In genomic region chr22:39150848-39151215, GRCh38 we compare ENCODE assay signal across 9 cellular contexts. TPM values are rescaled to one million over a fixed set of nuclear protein-coding genes. Genes with fewer than 3 reads are reported as not detected.
A peak's percentile ranks its signal among the peaks of the same experiment; 100 is the strongest.
DNase-seq lines count a peak whose midpoint lies in the region; ATAC-seq and TF ChIP-seq lines count a peak whose summit lies in the region.
"Had no signal": no experiment of that assay in that cellular context is flagged by ENCODE, and none has a peak within 500 bp of the region (broad histone marks: within the 10 kb centered on the region; RNA-seq: fewer than 3 reads in every experiment).

No MANE protein-coding gene starts in this region.

- H3K9me3 ChIP-seq in lower lobe of right lung (no peaks in the 10 kb centered on the region), testis (no peaks in the 10 kb centered on the region)

- no peaks in the 10 kb centered on the region for H3K9me3 Mint-ChIP-seq in activated T-cell treated with anti-CD3 and anti-CD28 coated beads, Interleukin-2, amount 50 U/mL, for 24 hours
- no peaks in the 10 kb centered on the region for H3K9me3 Mint-ChIP-seq in activated naive CD8-positive, alpha-beta T cell (ENCODE audit: low read depth)

- peaks cover 62% of the 10 kb centered on the region for H3K4me1 ChIP-seq in lower lobe of right lung
- peaks cover 24% of the 10 kb centered on the region for H3K4me1 ChIP-seq in testis

- H3K27ac Mint-ChIP-seq in activated T-cell treated with anti-CD3 and anti-CD28 coated beads, Interleukin-2, amount 50 U/mL, for 24 hours: peak overlapping the region; percentile 77
- H3K27ac Mint-ChIP-seq in activated naive CD8-positive, alpha-beta T cell: peak overlapping the region; percentile 72

- peaks cover 10% of the 10 kb centered on the region for H3K36me3 Mint-ChIP-seq in activated T-cell treated with anti-CD3 and anti-CD28 coated beads, Interleukin-2, amount 50 U/mL, for 24 hours (ENCODE audit: low read depth)
- no peaks in the 10 kb centered on the region for H3K36me3 Mint-ChIP-seq in activated naive CD8-positive, alpha-beta T cell

- peak overlapping the region; percentile 96 for H3K4me3 ChIP-seq in lower lobe of right lung
- H3K4me3 ChIP-seq in testis: no peak overlapping the region

- DNase-seq in activated T-cell treated with anti-CD3 and anti-CD28 coated beads, Interleukin-2, amount 50 U/mL, for 24 hours: no peak
- no peak for DNase-seq in activated T-cell treated with anti-CD3 and anti-CD28 coated beads, Interleukin-2, amount 50 U/mL, for 1 hour
- DNase-seq in lower lobe of right lung (no peak), testis (no peak), CD1c-positive myeloid dendritic cell (ENCODE audit: extremely low spot score) (no peak), NCI-H1092 (lab: John Stamatoyannopoulos, UW) (no peak)

- TF ChIP-seq CTCF in lower lobe of right lung (IDR thresholded peaks at IDR 0.05) (no peak), testis (IDR thresholded peaks at IDR 0.05) (no peak)

- peaks cover 14% of the 10 kb centered on the region for H3K36me3 ChIP-seq in lower lobe of right lung
- no peaks in the 10 kb centered on the region for H3K36me3 ChIP-seq in testis (ENCODE audit: low read depth, missing control alignments)

- peaks cover 57% of the 10 kb centered on the region for H3K4me1 Mint-ChIP-seq in activated T-cell treated with anti-CD3 and anti-CD28 coated beads, Interleukin-2, amount 50 U/mL, for 24 hours (ENCODE audit: low read depth)
- peaks cover 50% of the 10 kb centered on the region for H3K4me1 Mint-ChIP-seq in activated naive CD8-positive, alpha-beta T cell (ENCODE audit: low read depth)

- no peaks in the 10 kb centered on the region for H3K27me3 ChIP-seq in lower lobe of right lung (ENCODE audit: low read depth)
- no peaks in the 10 kb centered on the region for H3K27me3 ChIP-seq in testis

- 54 to 55% methylated on average over 6 of the region's 6 CpGs for WGBS in testis, 2 donors

- H3K27ac ChIP-seq in lower lobe of right lung (peak overlapping the region; percentile 88), testis (peak overlapping the region; percentile 97 to 98)

- ATAC-seq in lower lobe of right lung: no peak
- ATAC-seq in GM21717 (IDR thresholded peaks at IDR 0.05; ENCODE audit: unreplicated experiment): no peak

- H3K27me3 Mint-ChIP-seq in activated T-cell treated with anti-CD3 and anti-CD28 coated beads, Interleukin-2, amount 50 U/mL, for 24 hours: peaks cover 14% of the 10 kb centered on the region
- H3K27me3 Mint-ChIP-seq in activated naive CD8-positive, alpha-beta T cell: no peaks in the 10 kb centered on the region

- intact Hi-C loops in lower lobe of right lung (cut with DNase I): no loop called here
- intact Hi-C loops in testis (cut with DNase I; ENCODE audit: low total_unique reads): no loop called here

- TF ChIP-seq POLR2A in testis (IDR thresholded peaks at IDR 0.05): no peak

- peak overlapping the region; percentile 72 for H3K4me3 Mint-ChIP-seq in activated T-cell treated with anti-CD3 and anti-CD28 coated beads, Interleukin-2, amount 50 U/mL, for 24 hours
- peak overlapping the region; percentile 73 for H3K4me3 Mint-ChIP-seq in activated naive CD8-positive, alpha-beta T cell

RNA-seq across cellular contexts. Expression of gene CBX7, which starts 1.6 kb away (rescaled TPM):
- total RNA-seq in lower lobe of right lung (51.1 TPM), testis (10 to 100 TPM; 51.3 to 62.8 TPM)
- 25.7 TPM for polyA plus RNA-seq in testis (ENCODE audit: insufficient read depth, low read depth, low replicate concordance)

RNA-seq across cellular contexts. Expression of gene APOBEC3H, which starts 53.8 kb away (rescaled TPM):
- total RNA-seq in lower lobe of right lung: 1.9 TPM
- total RNA-seq in testis: 1 to 10 TPM; 3.5 to 5.2 TPM
- polyA plus RNA-seq in testis (ENCODE audit: insufficient read depth, low read depth, low replicate concordance): 3.6 TPM
- total RNA-seq: lower leg skin had no signal
